Comparison of ENCODE assay signal across 13 cellular contexts in the genomic region with DNA sequence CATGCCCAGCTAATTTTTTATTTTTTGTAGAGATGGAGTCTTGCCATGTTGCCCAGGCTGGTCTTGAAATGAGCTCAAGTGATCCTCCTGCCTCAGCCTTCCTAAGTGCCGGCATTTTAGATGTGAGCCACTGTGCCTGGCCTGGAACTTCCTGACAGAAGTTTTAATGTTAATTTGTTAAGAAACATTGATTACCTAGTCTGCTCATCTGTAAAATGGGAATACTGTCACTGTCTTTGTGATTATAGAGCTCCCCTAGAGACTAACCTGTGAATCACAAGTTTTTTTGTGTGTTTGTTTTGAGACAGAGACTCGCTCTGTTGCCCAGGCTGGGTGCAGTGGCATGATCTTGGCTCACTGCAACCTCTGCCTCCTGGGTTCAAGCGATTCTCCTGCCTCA. TPM values are rescaled to one million over a fixed set of nuclear protein-coding genes. Genes with fewer than 3 reads are reported as not detected.
DNase-seq lines count a peak whose midpoint lies in the region; ATAC-seq and TF ChIP-seq lines count a peak whose summit lies in the region.
"Had no signal": no experiment of that assay in that cellular context is flagged by ENCODE, and none has a peak within 500 bp of the region (broad histone marks: within the 10 kb centered on the region; RNA-seq: fewer than 3 reads in every experiment).

No MANE protein-coding gene starts in this region.

- H3K27ac ChIP-seq in CD4-positive, CD25-positive, alpha-beta regulatory T cell (ENCODE audit: insufficient read depth, low read length, poor library complexity, severe bottlenecking) = no peak overlapping the region
- no peak overlapping the region for H3K27ac ChIP-seq in left ventricle myocardium inferior (replicated peaks)
- H3K27ac ChIP-seq: brain microvascular endothelial cell, heart right ventricle had no signal

- no peaks in the 10 kb centered on the region for H3K9me3 ChIP-seq in CD4-positive, CD25-positive, alpha-beta regulatory T cell (ENCODE audit: control insufficient read depth in 2 of 2, low read length in 2 of 2)
- H3K9me3 ChIP-seq in left ventricle myocardium inferior (replicated peaks) = no peaks in the 10 kb centered on the region
- H3K9me3 ChIP-seq: heart right ventricle had no signal

- no peaks in the 10 kb centered on the region for H3K27me3 Mint-ChIP-seq in CD4-positive, CD25-positive, alpha-beta regulatory T cell
- H3K27me3 Mint-ChIP-seq: natural killer cell treated with Interleukin-12 subunit alpha and Interleukin-12 subunit beta and Interleukin-15 and Interleukin-18, amount 100 ng/mL, for 72 hours had no signal

- H3K4me1 Mint-ChIP-seq in CD4-positive, CD25-positive, alpha-beta regulatory T cell = peaks cover 16 to 42% (median 29%) of the 10 kb centered on the region in 4 donors

- H3K4me3 ChIP-seq in CD4-positive, CD25-positive, alpha-beta regulatory T cell (ENCODE audit: low read depth, low read length) = no peak overlapping the region
- H3K4me3 ChIP-seq in GM12875 (ENCODE audit: low read depth, low read length) (no peak overlapping the region), fibroblast of pulmonary artery (replicated peaks; ENCODE audit: low read depth, low read length) (no peak overlapping the region), left ventricle myocardium inferior (no peak overlapping the region)
- H3K4me3 ChIP-seq: heart right ventricle had no signal

- no peaks in the 10 kb centered on the region for H3K27me3 ChIP-seq in CD4-positive, CD25-positive, alpha-beta regulatory T cell (ENCODE audit: control insufficient read depth, insufficient read depth, low read length)
- H3K27me3 ChIP-seq in left ventricle myocardium inferior (ENCODE audit: low read depth) = no peaks in the 10 kb centered on the region
- H3K27me3 ChIP-seq: brain microvascular endothelial cell, heart right ventricle had no signal

- no peak for ATAC-seq in CD4-positive, CD25-positive, alpha-beta regulatory T cell (ENCODE audit: low read depth in 2 of 2)
- ATAC-seq in HG02610 (IDR thresholded peaks at IDR 0.05; ENCODE audit: unreplicated experiment) = no peak
- ATAC-seq: heart right ventricle; left colon; natural killer cell treated with Interleukin-12 subunit alpha and Interleukin-12 subunit beta and Interleukin-15 and Interleukin-18, amount 100 ng/mL, for 72 hours had no signal

- DNase-seq in CD4-positive, CD25-positive, alpha-beta regulatory T cell = no peak
- DNase-seq in RKO (ENCODE audit: low spot score) = peak; percentile 27
- no peak for DNase-seq in fibroblast of pulmonary artery (ENCODE audit: low read depth)
- DNase-seq in left ventricle myocardium inferior = no peak
- no peak for DNase-seq in COR-L47 (lab: John Stamatoyannopoulos, UW)
- DNase-seq in dedifferentiated amniotic fluid mesenchymal stem cell (ENCODE audit: extremely low spot score) = no peak
- DNase-seq: brain microvascular endothelial cell, heart right ventricle, left colon, NCI-H446 had no signal

- H3K36me3 Mint-ChIP-seq in CD4-positive, CD25-positive, alpha-beta regulatory T cell = peaks cover 9% of the 10 kb centered on the region

- no peaks in the 10 kb centered on the region for H3K9me3 Mint-ChIP-seq in CD4-positive, CD25-positive, alpha-beta regulatory T cell
- H3K9me3 Mint-ChIP-seq: natural killer cell treated with Interleukin-12 subunit alpha and Interleukin-12 subunit beta and Interleukin-15 and Interleukin-18, amount 100 ng/mL, for 72 hours had no signal

- peak overlapping the region in 2 of 3 donors; percentile 51 to 78 for H3K27ac Mint-ChIP-seq in CD4-positive, CD25-positive, alpha-beta regulatory T cell
- H3K27ac Mint-ChIP-seq: natural killer cell treated with Interleukin-12 subunit alpha and Interleukin-12 subunit beta and Interleukin-15 and Interleukin-18, amount 100 ng/mL, for 72 hours had no signal

- TF ChIP-seq CTCF in GM12875 (IDR thresholded peaks at IDR 0.05; ENCODE audit: borderline replicate concordance, insufficient read depth, low read depth, low read length) (peak; percentile 24; the same call in 1 of the 2 replicates), fibroblast of pulmonary artery (IDR thresholded peaks at IDR 0.05; ENCODE audit: low read length, missing control alignments) (peak; percentile 5), left ventricle myocardium inferior (IDR thresholded peaks at IDR 0.05; ENCODE audit: borderline replicate concordance) (no peak)

- H3K36me3 ChIP-seq in CD4-positive, CD25-positive, alpha-beta regulatory T cell (ENCODE audit: control insufficient read depth, insufficient read depth, low read length) = peaks cover 2% of the 10 kb centered on the region
- peaks cover 2% of the 10 kb centered on the region for H3K36me3 ChIP-seq in left ventricle myocardium inferior
- H3K36me3 ChIP-seq: brain microvascular endothelial cell had no signal

- intact Hi-C loops in left ventricle myocardium inferior (cut with micrococcal nuclease) = no loop called here

- H3K4me1 ChIP-seq in CD4-positive, CD25-positive, alpha-beta regulatory T cell (ENCODE audit: control insufficient read depth, insufficient read depth, low read length, poor library complexity, severe bottlenecking) = peaks cover 18% of the 10 kb centered on the region
- H3K4me1 ChIP-seq in left ventricle myocardium inferior = peaks cover 27% of the 10 kb centered on the region

- H3K4me3 Mint-ChIP-seq in CD4-positive, CD25-positive, alpha-beta regulatory T cell = peak overlapping the region in 2 of 4 donors; percentile 80 to 85
- H3K4me3 Mint-ChIP-seq: natural killer cell treated with Interleukin-12 subunit alpha and Interleukin-12 subunit beta and Interleukin-15 and Interleukin-18, amount 100 ng/mL, for 72 hours had no signal

RNA-seq across cellular contexts. Expression of a gene that starts 4.3 kb away (rescaled TPM):
- total RNA-seq in CD4-positive, CD25-positive, alpha-beta regulatory T cell = 80.4 TPM
- polyA plus RNA-seq in CD4-positive, CD25-positive, alpha-beta regulatory T cell = 10 to 100 TPM; 18.2 to 29.0 (median 22.0) TPM
- total RNA-seq in left ventricle myocardium inferior = 83.5 TPM
